19 cellular contexts compared by ENCODE assay signal in the genomic region with DNA sequence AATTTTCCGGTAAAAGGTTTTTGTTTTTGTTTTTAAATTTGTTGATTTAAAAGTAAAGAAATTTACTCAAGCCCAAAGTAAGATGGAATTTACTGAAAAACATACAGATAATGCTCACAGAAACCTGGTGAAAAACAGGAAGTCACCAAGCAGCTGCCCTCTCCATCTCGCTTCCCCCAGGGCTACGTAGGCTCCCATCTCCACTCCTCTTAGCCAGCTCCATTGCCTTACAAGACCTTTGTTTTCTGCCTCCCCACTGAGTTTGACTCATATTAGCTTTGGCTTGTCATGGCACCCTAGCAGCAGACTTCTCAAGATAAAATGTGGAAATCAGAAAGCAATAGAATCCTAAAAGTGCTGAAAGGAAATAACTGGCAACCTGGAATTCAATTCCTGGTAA. TPM values are rescaled to one million over a fixed set of nuclear protein-coding genes. Genes with fewer than 3 reads are reported as not detected.
A peak's percentile ranks its signal among the peaks of the same experiment; 100 is the strongest.
DNase-seq lines count a peak whose midpoint lies in the region; ATAC-seq lines count a peak whose summit lies in the region.
"Had no signal": no experiment of that assay in that cellular context is flagged by ENCODE, and none has a peak within 500 bp of the region (broad histone marks: within the 10 kb centered on the region; RNA-seq: fewer than 3 reads in every experiment).

No MANE protein-coding gene starts in this region.

- H2BK12ac ChIP-seq in trophoblast cell (ENCODE audit: low read length) = no peak overlapping the region
- no peak overlapping the region for H2BK12ac ChIP-seq in neuronal stem cell (ENCODE audit: low read length)

- H3K9ac ChIP-seq in GM23248 (no peak overlapping the region), NT2/D1 (ENCODE audit: insufficient read length, low read depth) (no peak overlapping the region), iPS-18a (ENCODE audit: low read length) (no peak overlapping the region), trophoblast cell (ENCODE audit: low read length) (no peak overlapping the region), neuronal stem cell (ENCODE audit: low read depth, low read length, poor library complexity) (no peak overlapping the region)
- H3K9ac ChIP-seq: parathyroid adenoma had no signal

- peaks cover 25% of the 10 kb centered on the region for H3K36me3 ChIP-seq in GM23248 (ENCODE audit: low read depth)
- H3K36me3 ChIP-seq in NT2/D1 (ENCODE audit: insufficient read depth, insufficient read length, low read length) = peaks cover 28% of the 10 kb centered on the region
- H3K36me3 ChIP-seq in iPS-18a (ENCODE audit: control insufficient read depth, low read depth, low read length) = peaks cover 22% of the 10 kb centered on the region
- H3K36me3 ChIP-seq in trophoblast cell (ENCODE audit: control insufficient read depth in 1 of 2, insufficient read depth in 2 of 2, low read length in 2 of 2) = peaks cover 9 to 12% of the 10 kb centered on the region in 2 experiments
- H3K36me3 ChIP-seq in neuronal stem cell (replicated peaks in 1 of 2; ENCODE audit: control insufficient read depth in 2 of 2, insufficient read depth in 2 of 2, low read length in 2 of 2) = peaks cover 15 to 97% of the 10 kb centered on the region in 2 donors

- H3K79me2 ChIP-seq in GM23248 (ENCODE audit: insufficient read depth) (no peaks in the 10 kb centered on the region), trophoblast cell (ENCODE audit: control insufficient read depth, insufficient read depth, low read length, poor library complexity) (no peaks in the 10 kb centered on the region)
- H3K79me2 ChIP-seq: parathyroid adenoma had no signal

- no peak overlapping the region for H4K12ac ChIP-seq in trophoblast cell (ENCODE audit: low read depth, low read length)

- no peak overlapping the region for H2BK5ac ChIP-seq in trophoblast cell (ENCODE audit: low read depth, low read length, poor library complexity)
- no peak overlapping the region for H2BK5ac ChIP-seq in neuronal stem cell (ENCODE audit: low read length)

- H3F3A ChIP-seq in GM23248 (ENCODE audit: insufficient read depth) = no peaks in the 10 kb centered on the region

- H3K23ac ChIP-seq in trophoblast cell (ENCODE audit: low read length) (no peak overlapping the region), neuronal stem cell (ENCODE audit: low read depth, low read length, poor library complexity) (no peak overlapping the region)

- no peak overlapping the region for H3K4ac ChIP-seq in trophoblast cell (ENCODE audit: low read depth, low read length)
- H3K4ac ChIP-seq in neuronal stem cell (ENCODE audit: low read length) = no peak overlapping the region

- H3K4me2 ChIP-seq in GM23248 (ENCODE audit: unreplicated experiment) (no peak overlapping the region), trophoblast cell (ENCODE audit: low read length) (no peak overlapping the region), neuronal stem cell (ENCODE audit: insufficient read depth, low read length, poor library complexity, severe bottlenecking) (no peak overlapping the region)

- 90 to 95% methylated on average over 3 of the region's 3 CpGs for WGBS in GM23248 (ENCODE audit: low coverage in 1 of 2, low lambda C conversion rate in 2 of 2, missing lambda C conversion rate in 2 of 2), 2 experiments
- WGBS in trophoblast cell (ENCODE audit: extremely low coverage, insufficient coverage, insufficient read length) = no CpG with 5 or more reads among the region's 3 CpGs
- WGBS in neuronal stem cell (ENCODE audit: extremely low coverage in 2 of 2, insufficient read length in 2 of 2, insufficient replicate concordance in 1 of 2), 2 donors = no CpG with 5 or more reads among the region's 3 CpGs

- H3K4me1 ChIP-seq in GM23248 (ENCODE audit: insufficient read depth) = no peaks in the 10 kb centered on the region
- no peaks in the 10 kb centered on the region for H3K4me1 ChIP-seq in NT2/D1 (ENCODE audit: insufficient read depth, insufficient read length)
- peaks cover 5% of the 10 kb centered on the region for H3K4me1 ChIP-seq in iPS-18a (ENCODE audit: control insufficient read depth, low read depth, low read length)
- H3K4me1 ChIP-seq in trophoblast cell (ENCODE audit: control insufficient read depth in 1 of 2, insufficient read depth in 2 of 2, low read length in 2 of 2) = no peaks in the 10 kb centered on the region
- H3K4me1 ChIP-seq in neuronal stem cell (ENCODE audit: control insufficient read depth in 2 of 2, insufficient read depth in 1 of 2, low read depth in 1 of 2, low read length in 2 of 2) = no peaks in the 10 kb centered on the region
- H3K4me1 ChIP-seq: BE2C, parathyroid adenoma, stomach had no signal

- no peaks in the 10 kb centered on the region for H3K27me3 ChIP-seq in GM23248 (replicated peaks; ENCODE audit: insufficient read depth)
- no peaks in the 10 kb centered on the region for H3K27me3 ChIP-seq in NT2/D1 (ENCODE audit: insufficient read depth, insufficient read length)
- no peaks in the 10 kb centered on the region for H3K27me3 ChIP-seq in iPS-18a (ENCODE audit: control insufficient read depth, insufficient read depth, low read length)
- H3K27me3 ChIP-seq in trophoblast cell (ENCODE audit: insufficient read depth, low read length) = no peaks in the 10 kb centered on the region
- H3K27me3 ChIP-seq in neuronal stem cell (ENCODE audit: control insufficient read depth in 3 of 3, insufficient read depth in 3 of 3, low read depth in 1 of 3, low read length in 3 of 3) = no peaks in the 10 kb centered on the region
- H3K27me3 ChIP-seq: BE2C, stomach had no signal

- no peaks in the 10 kb centered on the region for H3K79me1 ChIP-seq in trophoblast cell (ENCODE audit: low read length)
- no peaks in the 10 kb centered on the region for H3K79me1 ChIP-seq in neuronal stem cell (ENCODE audit: low read depth, low read length)

- no peaks in the 10 kb centered on the region for H3K9me2 ChIP-seq in GM23248 (ENCODE audit: insufficient read depth)

- H2BK120ac ChIP-seq in trophoblast cell (ENCODE audit: insufficient read depth, low read length, poor library complexity) = no peak overlapping the region
- H2BK120ac ChIP-seq in neuronal stem cell (ENCODE audit: low read depth, low read length) = no peak overlapping the region

- H3K18ac ChIP-seq in trophoblast cell (ENCODE audit: low read length) = no peak overlapping the region
- H3K18ac ChIP-seq in neuronal stem cell (ENCODE audit: low read length) = no peak overlapping the region

- no peak overlapping the region for H3K4me3 ChIP-seq in GM23248
- H3K4me3 ChIP-seq in NT2/D1 (ENCODE audit: insufficient read length, low read depth) = no peak overlapping the region
- no peak overlapping the region for H3K4me3 ChIP-seq in iPS-18a (ENCODE audit: low read length)
- no peak overlapping the region for H3K4me3 ChIP-seq in trophoblast cell (ENCODE audit: low read depth, low read length)
- H3K4me3 ChIP-seq in neuronal stem cell (ENCODE audit: low read length in 2 of 2) = no peak overlapping the region
- H3K4me3 ChIP-seq: stomach had no signal

- H3K27ac ChIP-seq in GM23248 (no peak overlapping the region), iPS-18a (ENCODE audit: low read length) (peak overlapping the region; percentile 14), trophoblast cell (ENCODE audit: low read depth, low read length) (no peak overlapping the region), neuronal stem cell (replicated peaks; ENCODE audit: low read length) (no peak overlapping the region)
- H3K27ac ChIP-seq: epithelial cell of prostate, parathyroid adenoma, stomach had no signal

- H4K8ac ChIP-seq in trophoblast cell (ENCODE audit: low read depth, low read length) (no peak overlapping the region), neuronal stem cell (ENCODE audit: low read depth, low read length) (no peak overlapping the region)

- DNase-seq in GM23248 = peak; percentile 5
- DNase-seq in NT2/D1 (ENCODE audit: low read depth, low spot score) = peak; percentile 52
- DNase-seq in astrocyte of the hippocampus (ENCODE audit: low read depth, low spot score) = peak; percentile 20
- no peak for DNase-seq in trophoblast cell
- no peak for DNase-seq in neuronal stem cell (ENCODE audit: low spot score)
- DNase-seq: activated CD4-positive, alpha-beta T cell treated with anti-CD3 and anti-CD28 coated beads for 48 hours; activated T-cell treated with anti-CD3 and anti-CD28 coated beads, Interleukin-2, amount 50 U/mL, for 24 hours; BE2C; glutamatergic neuron; NCI-H1105; small intestine; stomach; T-helper 1 cell had no signal

- no peaks in the 10 kb centered on the region for H4K20me1 ChIP-seq in GM23248 (ENCODE audit: insufficient read depth)

- H3K14ac ChIP-seq in trophoblast cell (ENCODE audit: low read length) (no peak overlapping the region), neuronal stem cell (ENCODE audit: low read length) (no peak overlapping the region)

- H4K91ac ChIP-seq in trophoblast cell (ENCODE audit: low read depth, low read length) (no peak overlapping the region), neuronal stem cell (ENCODE audit: low read depth, low read length, poor library complexity) (no peak overlapping the region)

- H2AK5ac ChIP-seq in trophoblast cell (ENCODE audit: low read length) (no peak overlapping the region), neuronal stem cell (ENCODE audit: low read depth, low read length) (no peak overlapping the region)

- H2AFZ ChIP-seq in GM23248 = no peak overlapping the region
- no peak overlapping the region for H2AFZ ChIP-seq in trophoblast cell (ENCODE audit: insufficient read depth, low read length, poor library complexity)
- no peak overlapping the region for H2AFZ ChIP-seq in neuronal stem cell (ENCODE audit: low read length)
- H2AFZ ChIP-seq: parathyroid adenoma had no signal

- no peak overlapping the region for H2BK15ac ChIP-seq in neuronal stem cell (ENCODE audit: low read length)

- no peaks in the 10 kb centered on the region for H3K9me3 ChIP-seq in GM23248 (ENCODE audit: low read depth)
- no peaks in the 10 kb centered on the region for H3K9me3 ChIP-seq in NT2/D1 (ENCODE audit: insufficient read depth, low read length)
- H3K9me3 ChIP-seq in iPS-18a (ENCODE audit: control insufficient read depth, low read depth, low read length) = no peaks in the 10 kb centered on the region
- peaks cover 2% of the 10 kb centered on the region for H3K9me3 ChIP-seq in trophoblast cell (ENCODE audit: insufficient read depth, low read depth, low read length)
- no peaks in the 10 kb centered on the region for H3K9me3 ChIP-seq in neuronal stem cell (replicated peaks in 1 of 2; ENCODE audit: control insufficient read depth in 2 of 2, insufficient read depth in 1 of 2, low read depth in 1 of 2, low read length in 2 of 2)
- H3K9me3 ChIP-seq: BE2C, stomach had no signal

- in situ Hi-C loops in GM23248 (cut with MboI) = no loop called here

- ATAC-seq in HG02623 (IDR thresholded peaks at IDR 0.05; ENCODE audit: unreplicated experiment) = no peak
- ATAC-seq in GM21528 (IDR thresholded peaks at IDR 0.05; ENCODE audit: low FRiP score, unreplicated experiment) = no peak
- ATAC-seq: Panc1 had no signal

RNA-seq across cellular contexts. Expression of a gene that starts 57.9 kb away (rescaled TPM):
- 17.3 and 18.2 TPM in 2 replicates for total RNA-seq in GM23248 (2014; rRNA removed; shearing (Covaris generic))
- polyA plus RNA-seq in GM23248 (2016; fragmentation: Nextera tagmentation; extraction: Ambion mirVana) = 15.9 TPM in 2 replicates
- polyA plus RNA-seq in trophoblast cell (2013) = 26.1 and 27.1 TPM in 2 replicates
- 35.9 TPM for polyA plus RNA-seq in neuronal stem cell (2013, experiment 1 of 2)
- 36.6 TPM for polyA plus RNA-seq in neuronal stem cell (2013, experiment 2 of 2)

Comparison
In these comparisons a context has a peak if more than half of its experiments do, and no peak if none do; other contexts are left out.
1. DNase-seq: peak in GM23248 (single experiment), NT2/D1 (single experiment) and astrocyte of the hippocampus (single experiment); none in trophoblast cell (0 of 2) and neuronal stem cell (single experiment).